Comparison of ENCODE assay signal across 8 cellular contexts in the genomic region with DNA sequence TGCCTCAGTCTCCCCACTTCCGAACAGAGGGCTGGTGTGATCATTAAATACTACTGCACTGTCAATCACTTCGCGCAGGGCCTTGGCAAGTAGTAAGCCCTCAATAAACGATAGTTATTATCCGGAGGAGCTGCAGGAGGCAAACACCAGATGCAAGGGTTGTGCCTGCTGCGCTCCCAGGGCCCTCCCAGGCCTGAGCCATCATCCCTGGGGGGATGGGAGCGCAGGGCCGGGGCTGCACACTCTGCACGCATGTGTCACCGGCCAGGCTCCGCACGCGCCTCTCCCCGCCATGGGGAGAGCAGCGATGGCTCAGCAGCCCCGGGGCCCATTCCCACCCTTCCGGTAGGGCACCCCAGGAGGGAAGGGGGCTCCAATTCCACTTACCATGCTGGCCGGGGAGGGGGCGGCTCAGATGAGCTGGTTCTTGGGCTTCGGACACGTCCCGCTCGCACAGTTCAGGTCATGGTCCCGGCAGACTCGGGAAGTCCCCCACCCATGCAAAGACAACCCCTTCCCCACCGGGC. TPM values are rescaled to one million over a fixed set of nuclear protein-coding genes. Genes with fewer than 3 reads are reported as not detected.
DNase-seq lines count a peak whose midpoint lies in the region; ATAC-seq and TF ChIP-seq lines count a peak whose summit lies in the region.

No MANE protein-coding gene starts in this region.

- no peaks in the 10 kb centered on the region for H3K9me3 ChIP-seq in Peyer's patch
- no peaks in the 10 kb centered on the region for H3K9me3 ChIP-seq in neural cell (ENCODE audit: low read length)
- H3K9me3 ChIP-seq in subcutaneous abdominal adipose tissue (ENCODE audit: control insufficient read depth in 5 of 5, low read length in 5 of 5), result no peaks in the 10 kb centered on the region

- H3K4me2 ChIP-seq in neural cell (ENCODE audit: low read length), result peak overlapping the region; percentile 99

- DNase-seq in SKM-1 (lab: John Stamatoyannopoulos, UW; ENCODE audit: unreplicated experiment) (peak; percentile 15), SKM-1 treated with dmso at 0.1 percent for 144 hours (lab: John Stamatoyannopoulos, UW; ENCODE audit: unreplicated experiment) (no peak), Peyer's patch (peak; percentile 58 to 81 (median 81)), activated gamma-delta T cell treated with Interleukin-2 at 50 U/mL for 16 hours (peak; percentile 56), fibroblast of the conjunctiva (ENCODE audit: low read depth) (peak; percentile 42)

- H3K4me1 ChIP-seq in Peyer's patch, result peaks cover 0 to 30% (median 4%) of the 10 kb centered on the region in 4 donors
- peaks cover 1 to 26% (median 22%) of the 10 kb centered on the region in 5 donors for H3K4me1 ChIP-seq in subcutaneous abdominal adipose tissue (ENCODE audit: control insufficient read depth in 5 of 5, insufficient read depth in 5 of 5, low read length in 5 of 5)

- peak overlapping the region; percentile 87 to 96 (median 93) for H3K27ac ChIP-seq in Peyer's patch
- peak overlapping the region; percentile 61 for H3K27ac ChIP-seq in neural cell (ENCODE audit: low read length)
- H3K27ac ChIP-seq in subcutaneous abdominal adipose tissue (ENCODE audit: low read depth, low read length), result peak overlapping the region; percentile 72

- H2AFZ ChIP-seq in neural cell (ENCODE audit: low read depth, low read length), result no peak overlapping the region

- H3K79me2 ChIP-seq in neural cell (replicated peaks; ENCODE audit: insufficient read depth, low read length), result peaks cover 49% of the 10 kb centered on the region

- peak; percentile 50 for ATAC-seq in HG03432 (IDR thresholded peaks at IDR 0.05; ENCODE audit: unreplicated experiment)

- TF ChIP-seq EP300 in neural cell (conservative IDR thresholded peaks at IDR 0.05; ENCODE audit: poor library complexity, severe bottlenecking), result no peak

- H3F3A ChIP-seq in neural cell (ENCODE audit: insufficient read depth, low read length, poor library complexity, severe bottlenecking), result no peaks in the 10 kb centered on the region

- H3K27me3 ChIP-seq in Peyer's patch (no peaks in the 10 kb centered on the region), neural cell (ENCODE audit: insufficient read depth, low read depth, low read length) (no peaks in the 10 kb centered on the region), subcutaneous abdominal adipose tissue (ENCODE audit: control insufficient read depth in 5 of 5, insufficient read depth in 4 of 5, low read length in 5 of 5) (no peaks in the 10 kb centered on the region)

- H3K4me3 ChIP-seq in Peyer's patch (peak overlapping the region; percentile 84 to 100 (median 98)), neural cell (ENCODE audit: low read length) (peak overlapping the region; percentile 98), subcutaneous abdominal adipose tissue (ENCODE audit: low read depth in 1 of 5, low read length in 5 of 5) (peak overlapping the region; percentile 49 to 91 (median 81))

- H4K20me1 ChIP-seq in neural cell (ENCODE audit: insufficient read depth), result peaks cover 17% of the 10 kb centered on the region

- no peaks in the 10 kb centered on the region for H3K9me2 ChIP-seq in neural cell (ENCODE audit: insufficient read depth, low read length)

- peak in 1 of 2 donors; percentile 28 for TF ChIP-seq POLR2A in Peyer's patch (IDR thresholded peaks at IDR 0.05)

- no peak for TF ChIP-seq CTCF in Peyer's patch (IDR thresholded peaks at IDR 0.05)
- TF ChIP-seq CTCF in neural cell (IDR thresholded peaks at IDR 0.05; ENCODE audit: poor library complexity, severe bottlenecking), result no peak

- H3K9ac ChIP-seq in neural cell (ENCODE audit: low read length) (peak overlapping the region; percentile 83), subcutaneous abdominal adipose tissue (ENCODE audit: low read length in 5 of 5) (peak overlapping the region in 4 of 5 donors; percentile 70 to 80 (median 76))

- no peak for TF ChIP-seq RAD21 in neural cell (conservative IDR thresholded peaks at IDR 0.05)

- peaks cover 0 to 17% (median 0%) of the 10 kb centered on the region in 3 donors for H3K36me3 ChIP-seq in Peyer's patch
- no peaks in the 10 kb centered on the region for H3K36me3 ChIP-seq in neural cell (ENCODE audit: insufficient read depth, low read length)
- H3K36me3 ChIP-seq in subcutaneous abdominal adipose tissue (ENCODE audit: control insufficient read depth in 5 of 5, insufficient read depth in 5 of 5, low read length in 5 of 5), result peaks cover 6 to 20% (median 7%) of the 10 kb centered on the region in 5 donors

TF ChIP-seq in neural cell, 6 proteins besides CTCF, POLR2A, EP300 and RAD21:
- TF ChIP-seq POLR2AphosphoS5 (IDR thresholded peaks at IDR 0.05), result no peak
- TF ChIP-seq TAF1 (IDR thresholded peaks at IDR 0.05; ENCODE audit: low read depth), result no peak
- TF ChIP-seq SMC3 (conservative IDR thresholded peaks at IDR 0.05; ENCODE audit: poor library complexity), result no peak
- TF ChIP-seq MXI1 (conservative IDR thresholded peaks at IDR 0.05; ENCODE audit: poor library complexity, severe bottlenecking), result peak; percentile 76
- TF ChIP-seq EZH2 (IDR thresholded peaks at IDR 0.05; ENCODE audit: borderline replicate concordance, insufficient read depth, low read length, poor library complexity, severe bottlenecking), result no peak

RNA-seq across cellular contexts. Expression of gene XPO6, which starts 0.7 kb away (rescaled TPM):
- total RNA-seq in Peyer's patch, result 100 to 1,000 TPM in 3 of 4 donors, 10 to 100 TPM in 1; 94.7 to 272 (median 130) TPM
- 104 and 127 TPM in 2 replicates for polyA plus RNA-seq in neural cell
- polyA minus RNA-seq in neural cell, result 186 and 196 TPM in 2 replicates
